Comparison of ENCODE assay signal across 8 cellular contexts in genomic region chr16:30615358-30616076, GRCh38. TPM values are rescaled to one million over a fixed set of nuclear protein-coding genes. Genes with fewer than 3 reads are reported as not detected.
DNase-seq lines count a peak whose midpoint lies in the region; ATAC-seq and TF ChIP-seq lines count a peak whose summit lies in the region.

No MANE protein-coding gene starts in this region.

- H3K4me1 Mint-ChIP-seq in natural killer cell treated with Interleukin-12 subunit alpha and Interleukin-12 subunit beta and Interleukin-15 and Interleukin-18, amount 100 ng/mL, for 72 hours (ENCODE audit: low read depth in 2 of 2), result peaks cover 1 to 3% of the 10 kb centered on the region in 2 donors

- H3K27me3 ChIP-seq in tibial artery, result peaks cover 0 to 13% of the 10 kb centered on the region in 2 donors

- no peak overlapping the region for H3K4me3 ChIP-seq in tibial artery

- no peaks in the 10 kb centered on the region for H3K36me3 Mint-ChIP-seq in natural killer cell treated with Interleukin-12 subunit alpha and Interleukin-12 subunit beta and Interleukin-15 and Interleukin-18, amount 100 ng/mL, for 72 hours

- H3K27ac Mint-ChIP-seq in natural killer cell treated with Interleukin-12 subunit alpha and Interleukin-12 subunit beta and Interleukin-15 and Interleukin-18, amount 100 ng/mL, for 72 hours, result no peak overlapping the region

- H3K9me3 Mint-ChIP-seq in natural killer cell treated with Interleukin-12 subunit alpha and Interleukin-12 subunit beta and Interleukin-15 and Interleukin-18, amount 100 ng/mL, for 72 hours, result no peaks in the 10 kb centered on the region

- no peaks in the 10 kb centered on the region for H3K36me3 ChIP-seq in tibial artery

- H3K4me1 ChIP-seq in tibial artery, result peaks cover 4 to 5% (median 4%) of the 10 kb centered on the region in 4 donors

- intact Hi-C loops in tibial artery (cut with DNase I; ENCODE audit: low total_unique reads), result no loop called here

- no peak overlapping the region for H3K4me3 Mint-ChIP-seq in natural killer cell treated with Interleukin-12 subunit alpha and Interleukin-12 subunit beta and Interleukin-15 and Interleukin-18, amount 100 ng/mL, for 72 hours

- no peaks in the 10 kb centered on the region for H3K27me3 Mint-ChIP-seq in natural killer cell treated with Interleukin-12 subunit alpha and Interleukin-12 subunit beta and Interleukin-15 and Interleukin-18, amount 100 ng/mL, for 72 hours

- DNase-seq in EH (ENCODE audit: low read depth) (peak; percentile 36), MV-4-11 (lab: John Stamatoyannopoulos, UW) (peak; percentile 67), cerebellar cortex (ENCODE audit: low spot score) (peak; percentile 30), tibial artery (peak in 1 of 2 donors; percentile 35), LoVo (ENCODE audit: low spot score) (no peak)
- peak; percentile 16 to 58 (median 33) for DNase-seq in activated CD4-positive, CD25-positive, alpha-beta regulatory T cell (lab: John Stamatoyannopoulos, UW)
- DNase-seq in natural killer cell treated with Interleukin-12 subunit alpha and Interleukin-12 subunit beta and Interleukin-15 and Interleukin-18, amount 100 ng/mL, for 72 hours (ENCODE audit: low spot score), result peak; percentile 68

- ATAC-seq in natural killer cell treated with Interleukin-12 subunit alpha and Interleukin-12 subunit beta and Interleukin-15 and Interleukin-18, amount 100 ng/mL, for 72 hours, result peak; percentile 76 to 89
- ATAC-seq in HG03442 (IDR thresholded peaks at IDR 0.05; ENCODE audit: unreplicated experiment), result no peak

- peak; percentile 14 to 24 for TF ChIP-seq CTCF in tibial artery (IDR thresholded peaks at IDR 0.05)

- H3K27ac ChIP-seq in tibial artery, result no peak overlapping the region

- no peaks in the 10 kb centered on the region for H3K9me3 ChIP-seq in tibial artery

RNA-seq across cellular contexts. Expression of gene ZNF689, which starts 5.3 kb away (rescaled TPM):
- total RNA-seq in natural killer cell treated with Interleukin-12 subunit alpha and Interleukin-12 subunit beta and Interleukin-15 and Interleukin-18, amount 100 ng/mL, for 72 hours, result 10 to 100 TPM in 1 of 2 donors, 1 to 10 TPM in 1; 9.4 to 14.3 TPM

RNA-seq across cellular contexts. Expression of gene ZNF785, which starts 30.0 kb away (rescaled TPM):
- 10 to 100 TPM; 13.3 to 20.0 TPM for total RNA-seq in natural killer cell treated with Interleukin-12 subunit alpha and Interleukin-12 subunit beta and Interleukin-15 and Interleukin-18, amount 100 ng/mL, for 72 hours

RNA-seq across cellular contexts. Expression of gene PRR14, which starts 35.2 kb away (rescaled TPM):
- total RNA-seq in natural killer cell treated with Interleukin-12 subunit alpha and Interleukin-12 subunit beta and Interleukin-15 and Interleukin-18, amount 100 ng/mL, for 72 hours, result 100 to 1,000 TPM; 128 to 197 TPM

RNA-seq across cellular contexts. Expression of gene FBRS, which starts 42.7 kb away (rescaled TPM):
- total RNA-seq in natural killer cell treated with Interleukin-12 subunit alpha and Interleukin-12 subunit beta and Interleukin-15 and Interleukin-18, amount 100 ng/mL, for 72 hours, result 100 to 1,000 TPM; 140 to 147 TPM

RNA-seq across cellular contexts. Expression of gene ZNF688, which starts 44.0 kb away (rescaled TPM):
- 1 to 10 TPM; 8.3 to 8.9 TPM for total RNA-seq in natural killer cell treated with Interleukin-12 subunit alpha and Interleukin-12 subunit beta and Interleukin-15 and Interleukin-18, amount 100 ng/mL, for 72 hours
